Comparison of ENCODE assay signal across 1 cellular context in genomic region chr7:30510124-30511074, GRCh38.
TF ChIP-seq lines count a peak whose summit lies in the region.

No MANE protein-coding gene starts in this region.

TF ChIP-seq in K562, 482 proteins besides CTCF, POLR2A, EP300 and RAD21 (continued from another document):
- 0 out of 2 replicates have a peak, but pooled peaks have one; percentile 2 for TF ChIP-seq ZNF512 (tag; IDR thresholded peaks at IDR 0.05)
- 0 out of 2 replicates have a peak, but pooled peaks have one; percentile 6 for TF ChIP-seq KLF16 (IDR thresholded peaks at IDR 0.05)
- peak; percentile 49; the same call in 1 of the 2 replicates for TF ChIP-seq SMC3 (conservative IDR thresholded peaks at IDR 0.05; ENCODE audit: insufficient read depth, low read depth, low read length)
